In the genomic region with DNA sequence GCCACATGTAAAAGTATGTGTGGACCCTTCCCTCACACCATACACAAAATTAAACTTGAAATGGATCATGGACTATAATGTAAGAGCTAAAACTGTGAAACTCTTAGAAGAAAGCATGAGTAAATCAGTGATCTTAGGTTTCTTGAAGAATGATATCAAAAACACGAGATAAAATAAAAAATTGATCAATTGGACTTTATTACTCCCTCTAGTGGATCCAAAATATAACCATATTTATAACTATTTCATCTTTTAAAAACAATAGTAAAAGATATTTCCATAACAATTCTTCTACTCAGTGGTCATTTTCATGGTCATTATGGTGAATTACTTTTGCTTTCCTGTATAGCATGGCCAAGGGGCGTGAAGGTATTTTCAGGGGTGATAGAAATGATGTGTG, we compare ENCODE assay signal across 20 cellular contexts.
A peak's percentile ranks its signal among the peaks of the same experiment; 100 is the strongest.
DNase-seq lines count a peak whose midpoint lies in the region; ATAC-seq and TF ChIP-seq lines count a peak whose summit lies in the region.
"Had no signal": no experiment of that assay in that cellular context is flagged by ENCODE, and none has a peak within 500 bp of the region (broad histone marks: within the 10 kb centered on the region; RNA-seq: fewer than 3 reads in every experiment).

No MANE protein-coding gene starts in this region.

- H3K27ac ChIP-seq in A673 (ENCODE audit: low read depth, low read length, poor library complexity, severe bottlenecking) (no peak overlapping the region), GM23248 (no peak overlapping the region), SU-DHL-6 (ENCODE audit: low read depth, low read length) (no peak overlapping the region), foreskin keratinocyte (no peak overlapping the region)
- H3K27ac ChIP-seq: BLaER1, esophagus muscularis mucosa had no signal

- H3K27me3 ChIP-seq in A673 (replicated peaks; ENCODE audit: insufficient read depth, low read depth, low read length, poor library complexity) (peaks cover 11% of the 10 kb centered on the region), GM23248 (replicated peaks; ENCODE audit: insufficient read depth) (0 out of 2 replicates have a peak, but pooled peaks cover 10% of the 10 kb centered on the region), SU-DHL-6 (ENCODE audit: low read length) (no peaks in the 10 kb centered on the region), foreskin keratinocyte (no peaks in the 10 kb centered on the region)
- H3K27me3 ChIP-seq: BLaER1 had no signal

- H3K9me3 ChIP-seq in A673 (ENCODE audit: low read depth, low read length, poor library complexity, severe bottlenecking) (no peaks in the 10 kb centered on the region), GM23248 (ENCODE audit: low read depth) (no peaks in the 10 kb centered on the region), SU-DHL-6 (ENCODE audit: insufficient read depth, low read length) (no peaks in the 10 kb centered on the region)

- no peaks in the 10 kb centered on the region for H3K9me2 ChIP-seq in GM23248 (ENCODE audit: insufficient read depth)
- no peaks in the 10 kb centered on the region for H3K9me2 ChIP-seq in SU-DHL-6 (replicated peaks; ENCODE audit: insufficient read depth, low read length)

- H3K4me2 ChIP-seq in GM23248 (ENCODE audit: unreplicated experiment) (no peak overlapping the region), SU-DHL-6 (ENCODE audit: low read depth, low read length, poor library complexity, severe bottlenecking) (no peak overlapping the region)
- H3K4me2 ChIP-seq: BLaER1 had no signal

- no peaks in the 10 kb centered on the region for H3K4me1 ChIP-seq in A673 (ENCODE audit: insufficient read depth, low read length, poor library complexity, severe bottlenecking)
- no peaks in the 10 kb centered on the region for H3K4me1 ChIP-seq in GM23248 (ENCODE audit: insufficient read depth)
- no peaks in the 10 kb centered on the region for H3K4me1 ChIP-seq in foreskin keratinocyte
- H3K4me1 ChIP-seq: esophagus muscularis mucosa had no signal

- H4K20me1 ChIP-seq in GM23248 (ENCODE audit: insufficient read depth): no peaks in the 10 kb centered on the region
- H4K20me1 ChIP-seq in SU-DHL-6 (ENCODE audit: low read depth, low read length): no peaks in the 10 kb centered on the region
- H4K20me1 ChIP-seq: BLaER1 had no signal

- intact Hi-C loops in A673 (cut with micrococcal nuclease; ENCODE audit: unreplicated experiment): loop anchor here (2.0 kb wide), 1 partner anchor 219 kb away; no protein-coding TSS in a partner anchor

- no peak for ATAC-seq in foreskin keratinocyte
- ATAC-seq in HG02938 (IDR thresholded peaks at IDR 0.05; ENCODE audit: unreplicated experiment): no peak
- ATAC-seq: activated CD4-positive, CD25-positive, alpha-beta regulatory T cell treated with anti-CD3 and anti-CD28 coated beads, Interleukin-2, amount 50 U/mL, for 24 hours; sciatic nerve had no signal

- H3K4me3 ChIP-seq in A673 (ENCODE audit: low read depth, low read length, poor library complexity, severe bottlenecking) (no peak overlapping the region), GM23248 (no peak overlapping the region), SU-DHL-6 (ENCODE audit: insufficient read depth, low read length, poor library complexity, severe bottlenecking) (no peak overlapping the region)
- H3K4me3 ChIP-seq: BLaER1, esophagus muscularis mucosa had no signal

- TF ChIP-seq CTCF in A673 (conservative IDR thresholded peaks at IDR 0.05; ENCODE audit: low read depth, low read length) (peak; percentile 49), SU-DHL-6 (IDR thresholded peaks at IDR 0.05; ENCODE audit: insufficient read depth, low read length, poor library complexity, severe bottlenecking) (peak; percentile 12), foreskin keratinocyte (conservative IDR thresholded peaks at IDR 0.05) (peak; percentile 48)

- BruUV-seq in A673 (replicated peaks; lab: Mats Ljungman, UMichigan): no TSS peak

- CTCF ChIA-PET in A673 (lab: Charles Lee): interaction anchor here (0.7 to 1.4 kb wide), 3 partner anchors 99 to 220 kb away, joined by 3 to 18 read pairs (median 5); no protein-coding TSS in a partner anchor

- no peaks in the 10 kb centered on the region for H3F3A ChIP-seq in GM23248 (ENCODE audit: insufficient read depth)
- H3F3A ChIP-seq in SU-DHL-6 (ENCODE audit: insufficient read depth): no peaks in the 10 kb centered on the region

- 12 to 14% methylated on average over 2 of the region's 2 CpGs for WGBS in GM23248 (ENCODE audit: low coverage in 1 of 2, low lambda C conversion rate in 2 of 2, missing lambda C conversion rate in 2 of 2), 2 experiments

- H2AFZ ChIP-seq in GM23248: no peak overlapping the region
- H2AFZ ChIP-seq in SU-DHL-6 (ENCODE audit: low read depth, low read length, severe bottlenecking): no peak overlapping the region

- no peak overlapping the region for H3K9ac ChIP-seq in GM23248
- no peak overlapping the region for H3K9ac ChIP-seq in SU-DHL-6 (ENCODE audit: low read length)
- H3K9ac ChIP-seq: BLaER1 had no signal

- POLR2A ChIA-PET in A673 (lab: Charles Lee; ENCODE audit: low non-redundant PET): no interaction called here

- DNase-seq in A673 (ENCODE audit: low spot score) (no peak), GM23248 (peak; percentile 7), foreskin keratinocyte (no peak), SHP77 treated with DMSO at 0.1 percent for 48 hours (lab: John Stamatoyannopoulos, UW) (no peak), cerebellum (ENCODE audit: low spot score) (no peak), ACHN (no peak)
- DNase-seq: activated gamma-delta T cell, aorta, DMS53, kidney, mesenchymal stem cell, NCI-H1105, NCI-H2171, SHP77 had no signal

- in situ Hi-C loops in GM23248 (cut with MboI): no loop called here
- in situ Hi-C loops in ACHN (cut with HindIII; ENCODE audit: low pct_ligation_motif_present, low pct_unique_long_range_greater_than_20kb, low sequenced_read_pairs): no loop called here

- no peaks in the 10 kb centered on the region for H3K36me3 ChIP-seq in A673 (ENCODE audit: insufficient read depth, low read length, poor library complexity, severe bottlenecking)
- H3K36me3 ChIP-seq in GM23248 (ENCODE audit: low read depth): no peaks in the 10 kb centered on the region
- no peaks in the 10 kb centered on the region for H3K36me3 ChIP-seq in SU-DHL-6 (ENCODE audit: low read length)
- H3K36me3 ChIP-seq: BLaER1, esophagus muscularis mucosa had no signal

- no peaks in the 10 kb centered on the region for H3K79me2 ChIP-seq in GM23248 (ENCODE audit: insufficient read depth)
- H3K79me2 ChIP-seq in SU-DHL-6 (ENCODE audit: insufficient read depth, low read length): no peaks in the 10 kb centered on the region
